16 cellular contexts compared by ENCODE assay signal in the genomic region with DNA sequence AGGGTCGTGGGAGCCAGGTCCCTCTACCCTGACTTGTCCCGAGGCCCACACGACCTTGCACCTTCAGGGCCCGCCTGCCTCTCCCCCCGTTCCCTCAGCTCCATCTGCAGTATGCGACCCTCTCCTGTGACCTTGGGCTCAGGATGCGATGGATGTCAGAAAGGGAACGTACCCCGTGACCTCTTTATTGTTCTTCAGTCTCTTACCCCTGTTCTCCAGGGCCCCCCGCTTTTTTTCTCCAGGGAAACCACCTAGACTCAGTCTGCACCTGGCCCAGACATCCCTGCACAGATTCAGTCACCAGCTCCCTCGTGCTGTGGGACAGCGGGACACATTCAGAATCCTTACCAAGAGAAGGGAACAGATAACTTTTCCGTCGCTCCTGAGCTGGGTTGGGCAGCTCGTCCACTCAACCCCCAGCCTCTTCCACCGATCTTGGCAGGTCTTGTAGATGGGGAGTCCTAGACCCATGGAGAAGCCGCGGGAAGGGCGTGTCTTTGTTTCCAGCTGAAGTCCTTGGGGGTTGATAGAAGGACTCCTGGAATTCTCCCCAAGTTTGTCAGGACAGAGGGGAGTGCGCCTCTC. TPM values are rescaled to one million over a fixed set of nuclear protein-coding genes. Genes with fewer than 3 reads are reported as not detected.
DNase-seq lines count a peak whose midpoint lies in the region; ATAC-seq and TF ChIP-seq lines count a peak whose summit lies in the region.
"Had no signal": no experiment of that assay in that cellular context is flagged by ENCODE, and none has a peak within 500 bp of the region (broad histone marks: within the 10 kb centered on the region; RNA-seq: fewer than 3 reads in every experiment).

No MANE protein-coding gene starts in this region.

- no peak overlapping the region for H3K9ac ChIP-seq in iPS-20b (ENCODE audit: low read depth, low read length)

- H3K27ac ChIP-seq in iPS-20b (ENCODE audit: low read length) = no peak overlapping the region
- no peak overlapping the region for H3K27ac ChIP-seq in Peyer's patch

- in situ Hi-C loops in GM13977 (cut with MboI; ENCODE audit: low pct_unique_long_range_greater_than_20kb, low sequenced_read_pairs, unreplicated experiment) = no loop called here

- H3K9me3 ChIP-seq in iPS-20b (ENCODE audit: insufficient read depth, low read depth, low read length) = no peaks in the 10 kb centered on the region
- H3K9me3 ChIP-seq in Peyer's patch = peaks cover 0 to 11% (median 0%) of the 10 kb centered on the region in 4 donors

- ATAC-seq in stimulated activated effector memory CD8-positive, alpha-beta T cell treated with anti-CD3 and anti-CD28 coated beads, Interleukin-12 subunit alpha, Interleukin-12 subunit beta, amount 100 ng/mL, for 72 hours = no peak
- ATAC-seq in GM21576 (IDR thresholded peaks at IDR 0.05; ENCODE audit: unreplicated experiment) = no peak
- ATAC-seq: CD8-positive, alpha-beta T cell; HCT116; PC-3 had no signal

- H3K27ac Mint-ChIP-seq in chondrocyte (ENCODE audit: unreplicated experiment) = no peak overlapping the region
- H3K27ac Mint-ChIP-seq in stimulated activated effector memory CD8-positive, alpha-beta T cell treated with anti-CD3 and anti-CD28 coated beads, Interleukin-12 subunit alpha, Interleukin-12 subunit beta, amount 100 ng/mL, for 72 hours = no peak overlapping the region
- no peak overlapping the region for H3K27ac Mint-ChIP-seq in activated CD4-positive, alpha-beta memory T cell treated with anti-CD3 and anti-CD28 coated beads for 36 hours
- H3K27ac Mint-ChIP-seq: CD8-positive, alpha-beta T cell had no signal

- peaks cover 11% of the 10 kb centered on the region for H3K4me1 Mint-ChIP-seq in chondrocyte (ENCODE audit: low read depth)
- H3K4me1 Mint-ChIP-seq in stimulated activated effector memory CD8-positive, alpha-beta T cell treated with anti-CD3 and anti-CD28 coated beads, Interleukin-12 subunit alpha, Interleukin-12 subunit beta, amount 100 ng/mL, for 72 hours = peaks cover 41% of the 10 kb centered on the region
- peaks cover 16% of the 10 kb centered on the region for H3K4me1 Mint-ChIP-seq in activated CD4-positive, alpha-beta memory T cell treated with anti-CD3 and anti-CD28 coated beads for 36 hours (ENCODE audit: low read depth)

- H3K36me3 ChIP-seq in iPS-20b (ENCODE audit: insufficient read depth, low read depth, low read length) (no peaks in the 10 kb centered on the region), Peyer's patch (no peaks in the 10 kb centered on the region)

- peaks cover 13% of the 10 kb centered on the region; the same call in 1 of the 2 replicates for H3K4me1 ChIP-seq in iPS-20b (ENCODE audit: insufficient read depth, low read length)
- H3K4me1 ChIP-seq in Peyer's patch = peaks cover 1 to 21% (median 12%) of the 10 kb centered on the region in 4 donors

- intact Hi-C loops in activated CD4-positive, alpha-beta memory T cell treated with anti-CD3 and anti-CD28 coated beads for 36 hours (cut with micrococcal nuclease) = no loop called here

- peak; percentile 35 for DNase-seq in GM13977 (ENCODE audit: low spot score)
- peak; percentile 83 for DNase-seq in chondrocyte (ENCODE audit: low spot score)
- peak in 1 of 2 donors; percentile 47 for DNase-seq in stimulated activated effector memory CD8-positive, alpha-beta T cell treated with anti-CD3 and anti-CD28 coated beads, Interleukin-12 subunit alpha, Interleukin-12 subunit beta, amount 100 ng/mL, for 72 hours (ENCODE audit: low spot score in 2 of 2)
- no peak for DNase-seq in activated CD4-positive, alpha-beta memory T cell treated with anti-CD3 and anti-CD28 coated beads for 36 hours
- DNase-seq in Peyer's patch = no peak
- DNase-seq: CD8-positive, alpha-beta T cell; DND-41; GF-D8; NCI-H146; NCI-H2107; NCI-H345; PC-3 had no signal

- H3K4me3 Mint-ChIP-seq in chondrocyte (ENCODE audit: unreplicated experiment) = no peak overlapping the region
- H3K4me3 Mint-ChIP-seq in stimulated activated effector memory CD8-positive, alpha-beta T cell treated with anti-CD3 and anti-CD28 coated beads, Interleukin-12 subunit alpha, Interleukin-12 subunit beta, amount 100 ng/mL, for 72 hours = peak overlapping the region; percentile 2
- no peak overlapping the region for H3K4me3 Mint-ChIP-seq in activated CD4-positive, alpha-beta memory T cell treated with anti-CD3 and anti-CD28 coated beads for 36 hours

- H3K36me3 Mint-ChIP-seq in chondrocyte (ENCODE audit: low read depth) = peaks cover 11% of the 10 kb centered on the region
- no peaks in the 10 kb centered on the region for H3K36me3 Mint-ChIP-seq in stimulated activated effector memory CD8-positive, alpha-beta T cell treated with anti-CD3 and anti-CD28 coated beads, Interleukin-12 subunit alpha, Interleukin-12 subunit beta, amount 100 ng/mL, for 72 hours
- H3K36me3 Mint-ChIP-seq in activated CD4-positive, alpha-beta memory T cell treated with anti-CD3 and anti-CD28 coated beads for 36 hours = peaks cover 1% of the 10 kb centered on the region
- H3K36me3 Mint-ChIP-seq: CD8-positive, alpha-beta T cell had no signal

- H3K27me3 Mint-ChIP-seq in chondrocyte (ENCODE audit: low read depth) = peaks cover 28% of the 10 kb centered on the region
- H3K27me3 Mint-ChIP-seq in activated CD4-positive, alpha-beta memory T cell treated with anti-CD3 and anti-CD28 coated beads for 36 hours = peaks cover 43% of the 10 kb centered on the region

- TF ChIP-seq CTCF in GM13977 (IDR thresholded peaks at IDR 0.05; ENCODE audit: extremely low read depth, insufficient read depth, missing control alignments) (no peak), chondrocyte (IDR thresholded peaks at IDR 0.05) (no peak), Peyer's patch (IDR thresholded peaks at IDR 0.05) (no peak)

- TF ChIP-seq POLR2A in Peyer's patch (IDR thresholded peaks at IDR 0.05) = no peak

- POLR2A ChIA-PET in activated CD4-positive, alpha-beta memory T cell treated with anti-CD3 and anti-CD28 coated beads for 36 hours (lab: Charles Lee) = interaction anchor here (0.8 kb wide), 1 partner anchor 10 kb away, joined by 3 read pairs; no protein-coding TSS in a partner anchor

- peak overlapping the region; percentile 78; the same call in 1 of the 2 replicates for H3K4me3 ChIP-seq in iPS-20b (ENCODE audit: low read length)
- no peak overlapping the region for H3K4me3 ChIP-seq in Peyer's patch

- CTCF ChIA-PET in activated CD4-positive, alpha-beta memory T cell treated with anti-CD3 and anti-CD28 coated beads for 36 hours (lab: Charles Lee) = interaction anchor here (2.6 kb wide), 1 partner anchor 169 kb away, joined by 7 read pairs; no protein-coding TSS in a partner anchor

- H3K9me3 Mint-ChIP-seq in chondrocyte (ENCODE audit: low read depth) = no peaks in the 10 kb centered on the region
- no peaks in the 10 kb centered on the region for H3K9me3 Mint-ChIP-seq in stimulated activated effector memory CD8-positive, alpha-beta T cell treated with anti-CD3 and anti-CD28 coated beads, Interleukin-12 subunit alpha, Interleukin-12 subunit beta, amount 100 ng/mL, for 72 hours
- no peaks in the 10 kb centered on the region for H3K9me3 Mint-ChIP-seq in activated CD4-positive, alpha-beta memory T cell treated with anti-CD3 and anti-CD28 coated beads for 36 hours
- H3K9me3 Mint-ChIP-seq: CD8-positive, alpha-beta T cell had no signal

- H3K27me3 ChIP-seq in iPS-20b (ENCODE audit: insufficient read depth, low read length) (peaks cover 98% of the 10 kb centered on the region), Peyer's patch (peaks cover 5 to 31% of the 10 kb centered on the region in 2 donors)

RNA-seq across cellular contexts. Expression of gene PHOX2A, which starts 1.3 kb away (rescaled TPM):
- total RNA-seq in chondrocyte (not detected in 3 replicates), Peyer's patch (not detected)
- not detected for total RNA-seq in activated CD4-positive, alpha-beta memory T cell treated with anti-CD3 and anti-CD28 coated beads for 36 hours
- total RNA-seq: CD8-positive, alpha-beta T cell; HT-29; PC-3 had no signal

RNA-seq across cellular contexts. Expression of gene INPPL1, which starts 20.8 kb away (rescaled TPM):
- total RNA-seq in chondrocyte (214 to 226 TPM (median 224 TPM) in 3 replicates), Peyer's patch (100 to 1,000 TPM; 106 to 198 (median 179) TPM)
- 10 to 100 TPM; 96.9 to 98.9 TPM for total RNA-seq in activated CD4-positive, alpha-beta memory T cell treated with anti-CD3 and anti-CD28 coated beads for 36 hours

RNA-seq across cellular contexts. Expression of gene FOLR2, which starts 28.7 kb away (rescaled TPM):
- total RNA-seq in chondrocyte (not detected in 3 replicates), Peyer's patch (10 to 100 TPM in 1 of 4 donors, 1 to 10 TPM in 2, not detected in 1; 3.5 to 15.8 (median 8.0) TPM)
- total RNA-seq in activated CD4-positive, alpha-beta memory T cell treated with anti-CD3 and anti-CD28 coated beads for 36 hours = not detected
- total RNA-seq: CD8-positive, alpha-beta T cell; HT-29; PC-3 had no signal

RNA-seq across cellular contexts. Expression of gene FOLR1, which starts 53.4 kb away (rescaled TPM):
- total RNA-seq in chondrocyte = 0.20 TPM in 1 of 3 replicates, not detected in the others
- total RNA-seq in activated CD4-positive, alpha-beta memory T cell treated with anti-CD3 and anti-CD28 coated beads for 36 hours = not detected
- total RNA-seq in Peyer's patch = not detected
- total RNA-seq: CD8-positive, alpha-beta T cell had no signal

Comparison
In these comparisons a context has a peak if more than half of its experiments do, and no peak if none do; other contexts are left out.
1. DNase-seq: peak in GM13977 (single experiment) and chondrocyte (single experiment); none in activated CD4-positive, alpha-beta memory T cell treated with anti-CD3 and anti-CD28 coated beads for 36 hours (single experiment) and Peyer's patch (0 of 3).